ENCODE assay signal across 16 cellular contexts in the genomic region with DNA sequence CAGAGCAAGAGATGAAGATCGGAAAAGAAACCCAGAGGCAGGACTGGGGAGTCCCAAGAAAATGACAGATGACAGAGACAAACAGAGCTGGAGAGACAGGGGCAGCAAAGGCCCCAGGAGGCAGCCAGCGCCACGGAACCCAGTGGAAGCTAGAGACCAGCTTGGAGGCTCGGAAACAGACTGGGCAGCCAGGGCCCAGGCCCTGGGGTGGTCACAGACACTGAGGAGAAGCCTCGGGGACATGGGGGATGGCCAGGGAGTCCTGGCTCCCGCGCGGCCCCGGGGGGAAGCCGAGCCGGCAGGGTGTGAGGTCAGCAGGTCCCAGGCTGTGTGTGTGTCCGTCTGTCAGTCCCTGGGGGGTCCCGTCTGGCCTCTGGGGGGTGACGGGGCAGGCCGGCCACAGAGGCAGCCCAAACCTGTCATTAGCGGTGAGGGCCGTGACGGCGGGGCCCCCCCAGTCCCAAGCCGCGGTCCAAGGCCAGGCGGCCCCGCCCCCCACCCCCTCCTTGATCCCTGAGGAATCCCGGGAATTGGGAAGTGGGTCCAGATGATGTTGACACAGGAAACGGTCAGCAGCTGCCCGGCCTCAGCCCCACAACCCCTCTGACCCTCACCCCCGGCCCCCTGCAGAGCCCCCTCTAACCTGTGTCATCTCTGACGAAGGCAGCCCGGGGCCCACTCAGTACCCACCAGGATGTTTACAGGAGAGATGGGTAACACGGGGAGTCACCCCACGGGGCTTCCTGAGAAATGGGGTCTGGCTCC. TPM values are rescaled to one million over a fixed set of nuclear protein-coding genes. Genes with fewer than 3 reads are reported as not detected.
DNase-seq lines count a peak whose midpoint lies in the region; TF ChIP-seq lines count a peak whose summit lies in the region.
"Had no signal": no experiment of that assay in that cellular context is flagged by ENCODE, and none has a peak within 500 bp of the region (broad histone marks: within the 10 kb centered on the region; RNA-seq: fewer than 3 reads in every experiment).

No MANE protein-coding gene starts in this region.

- H3K4me3 ChIP-seq in AG10803 (ENCODE audit: low read length) (no peak overlapping the region), mesendoderm (ENCODE audit: low read length) (no peak overlapping the region)
- H3K4me3 ChIP-seq in effector memory CD4-positive, alpha-beta T cell (ENCODE audit: insufficient read depth, low read depth, low read length, poor library complexity, severe bottlenecking): no peak overlapping the region
- H3K4me3 ChIP-seq: GM12878, uterus had no signal

- H3K9ac ChIP-seq in mesendoderm (ENCODE audit: low read length): peak overlapping the region; percentile 37

- no peak overlapping the region for H4K8ac ChIP-seq in mesendoderm (ENCODE audit: low read depth, low read length)

- no peak for TF ChIP-seq CTCF in AG10803 (conservative IDR thresholded peaks at IDR 0.05; ENCODE audit: low read length)

- H3K4ac ChIP-seq in mesendoderm (ENCODE audit: low read depth, low read length): no peak overlapping the region

- H3K27me3 ChIP-seq in mesendoderm (ENCODE audit: insufficient read depth, low read length, poor library complexity): peaks cover 3% of the 10 kb centered on the region
- H3K27me3 ChIP-seq in effector memory CD4-positive, alpha-beta T cell (replicated peaks; ENCODE audit: control insufficient read depth, insufficient read depth, low read length, poor library complexity, severe bottlenecking): peaks cover 54% of the 10 kb centered on the region

- H3K18ac ChIP-seq in mesendoderm (ENCODE audit: low read length): peak overlapping the region; percentile 7

- H3K23ac ChIP-seq in mesendoderm (ENCODE audit: low read length): no peak overlapping the region

- no peak overlapping the region for H2BK120ac ChIP-seq in mesendoderm (ENCODE audit: low read depth, low read length)

- H2BK5ac ChIP-seq in mesendoderm (ENCODE audit: low read length): no peak overlapping the region

- no peaks in the 10 kb centered on the region for H3K79me2 ChIP-seq in mesendoderm (ENCODE audit: control insufficient read depth, insufficient read depth, low read length)

- no peak overlapping the region for H2BK15ac ChIP-seq in mesendoderm (replicated peaks; ENCODE audit: low read depth)

- H3K56ac ChIP-seq in mesendoderm (ENCODE audit: low read length): peak overlapping the region; percentile 62

- H3K4me1 ChIP-seq in mesendoderm (ENCODE audit: control insufficient read depth, low read depth, low read length): peaks cover 5% of the 10 kb centered on the region
- peaks cover 9% of the 10 kb centered on the region for H3K4me1 ChIP-seq in effector memory CD4-positive, alpha-beta T cell (ENCODE audit: control insufficient read depth, insufficient read depth, low read length, poor library complexity, severe bottlenecking)

- H3K79me1 ChIP-seq in mesendoderm (ENCODE audit: low read length): no peaks in the 10 kb centered on the region

- H2AK5ac ChIP-seq in mesendoderm (ENCODE audit: low read length): no peak overlapping the region

- H3K9me3 ChIP-seq in effector memory CD4-positive, alpha-beta T cell (ENCODE audit: control insufficient read depth, low read length): no peaks in the 10 kb centered on the region
- H3K9me3 ChIP-seq: uterus had no signal

- no CpG with 5 or more reads among the region's 31 CpGs for WGBS in mesendoderm (ENCODE audit: extremely low coverage, insufficient coverage, low lambda C conversion rate)

- no peak overlapping the region for H4K5ac ChIP-seq in mesendoderm (ENCODE audit: low read length)

- no peaks in the 10 kb centered on the region for H3K36me3 ChIP-seq in mesendoderm (ENCODE audit: control insufficient read depth, insufficient read depth, low read length)
- no peaks in the 10 kb centered on the region for H3K36me3 ChIP-seq in effector memory CD4-positive, alpha-beta T cell (ENCODE audit: control insufficient read depth, insufficient read depth, low read length)
- H3K36me3 ChIP-seq: uterus had no signal

- H3K4me2 ChIP-seq in mesendoderm (ENCODE audit: low read length): no peak overlapping the region

- DNase-seq in AG10803 (ENCODE audit: low read depth) (peak; percentile 59), HK-2 (ENCODE audit: unreplicated experiment) (peak; percentile 84), amniotic epithelial cell (ENCODE audit: low read depth) (peak; percentile 55), mesendoderm (peak; percentile 68), T-helper 2 cell (no peak), nucleus accumbens (lab: John Stamatoyannopoulos, UW) (no peak), 8988T (no peak)
- DNase-seq in effector memory CD4-positive, alpha-beta T cell: no peak
- DNase-seq: activated CD8-positive, alpha-beta T cell treated with anti-CD3 and anti-CD28 coated beads, Interleukin-2, amount 10 ng/mL, durations not matched to agents 7 days and 5 days; activated naive CD4-positive, alpha-beta T cell treated with anti-CD3 and anti-CD28 coated beads, Interleukin-2, amount 10 ng/mL, durations not matched to agents 7 days and 5 days; CD4-positive, CD25-positive, alpha-beta regulatory T cell; hypothalamus; midbrain; NCI-H82; uterus had no signal

- H3K27ac ChIP-seq in mesendoderm (ENCODE audit: low read depth, low read length): peak overlapping the region; percentile 75
- no peak overlapping the region for H3K27ac ChIP-seq in effector memory CD4-positive, alpha-beta T cell (ENCODE audit: insufficient read depth, low read length, poor library complexity, severe bottlenecking)
- H3K27ac ChIP-seq: uterus had no signal

RNA-seq across cellular contexts. Expression of gene TMEM190, which starts 2.5 kb away (rescaled TPM):
- not detected for polyA plus RNA-seq in mesendoderm (2013, experiment 1 of 2)
- polyA plus RNA-seq in mesendoderm (2013, experiment 2 of 2): 0.08 TPM
- polyA plus RNA-seq: CD4-positive, CD25-positive, alpha-beta regulatory T cell; GM12878 had no signal

RNA-seq across cellular contexts. Expression of gene IL11, which starts 3.9 kb away (rescaled TPM):
- 0.84 TPM for polyA plus RNA-seq in mesendoderm (2013, experiment 1 of 2)
- 0.41 TPM for polyA plus RNA-seq in mesendoderm (2013, experiment 2 of 2)
- polyA plus RNA-seq: CD4-positive, CD25-positive, alpha-beta regulatory T cell; GM12878 had no signal

RNA-seq across cellular contexts. Expression of gene TMEM238, which starts 9.9 kb away (rescaled TPM):
- polyA plus RNA-seq in mesendoderm (2013, experiment 1 of 2): 0.66 TPM
- 0.53 TPM for polyA plus RNA-seq in mesendoderm (2013, experiment 2 of 2)

RNA-seq across cellular contexts. Expression of gene GARIN5B, which starts 11.1 kb away (rescaled TPM):
- not detected for polyA plus RNA-seq in mesendoderm (2013, experiment 1 of 2)
- polyA plus RNA-seq in mesendoderm (2013, experiment 2 of 2): 0.01 TPM
- polyA plus RNA-seq: CD4-positive, CD25-positive, alpha-beta regulatory T cell; GM12878 had no signal

RNA-seq across cellular contexts. Expression of gene RPL28, which starts 11.6 kb away (rescaled TPM):
- 2,426 TPM for polyA plus RNA-seq in mesendoderm (2013, experiment 1 of 2)
- 2,495 TPM for polyA plus RNA-seq in mesendoderm (2013, experiment 2 of 2)

Comparison
In these comparisons a context has a peak if more than half of its experiments do, and no peak if none do; other contexts are left out.
1. DNase-seq: peak in AG10803 (single experiment), HK-2 (single experiment), amniotic epithelial cell (single experiment) and mesendoderm (single experiment); none in effector memory CD4-positive, alpha-beta T cell (0 of 3), T-helper 2 cell (0 of 5), nucleus accumbens (0 of 56) and 8988T (single experiment).